ENCODE assay signal across 17 cellular contexts in genomic region chr15:56261854-56262509, GRCh38. TPM values are rescaled to one million over a fixed set of nuclear protein-coding genes. Genes with fewer than 3 reads are reported as not detected.
DNase-seq lines count a peak whose midpoint lies in the region; ATAC-seq and TF ChIP-seq lines count a peak whose summit lies in the region.
"Had no signal": no experiment of that assay in that cellular context is flagged by ENCODE, and none has a peak within 500 bp of the region (broad histone marks: within the 10 kb centered on the region; RNA-seq: fewer than 3 reads in every experiment).

No MANE protein-coding gene starts in this region.

- H3K36me3 ChIP-seq in mammary epithelial cell (ENCODE audit: insufficient read depth, low read length) = no peaks in the 10 kb centered on the region
- no peaks in the 10 kb centered on the region for H3K36me3 ChIP-seq in neuronal stem cell (replicated peaks in 1 of 2; ENCODE audit: control insufficient read depth in 2 of 2, insufficient read depth in 2 of 2, low read length in 2 of 2)
- H3K36me3 ChIP-seq: BE2C, gastroesophageal sphincter, thoracic aorta had no signal

- no peak overlapping the region for H3K4ac ChIP-seq in neuronal stem cell (ENCODE audit: low read length)

- TF ChIP-seq CTCF in mammary epithelial cell (conservative IDR thresholded peaks at IDR 0.05 in 1 of 2, IDR thresholded peaks at IDR 0.05 in 1 of 2; ENCODE audit: extremely low read depth in 1 of 2, insufficient read depth in 1 of 2, low read depth in 1 of 2, low read length in 2 of 2) = no peak

- dilution Hi-C loops in mammary epithelial cell (cut with HindIII; ENCODE audit: low sequenced_read_pairs) = no loop called here

- H3K27me3 ChIP-seq in mammary epithelial cell (ENCODE audit: insufficient read depth, low read length) (no peaks in the 10 kb centered on the region), neuronal stem cell (ENCODE audit: control insufficient read depth in 3 of 3, insufficient read depth in 3 of 3, low read depth in 1 of 3, low read length in 3 of 3) (no peaks in the 10 kb centered on the region)
- H3K27me3 ChIP-seq: BE2C, gastroesophageal sphincter had no signal

- H3K23ac ChIP-seq in neuronal stem cell (ENCODE audit: low read depth, low read length, poor library complexity) = no peak overlapping the region

- H3K79me1 ChIP-seq in neuronal stem cell (ENCODE audit: low read depth, low read length) = no peaks in the 10 kb centered on the region

- H3K4me2 ChIP-seq in mammary epithelial cell (ENCODE audit: insufficient read depth, low read depth, low read length) = peak overlapping the region; percentile 43
- no peak overlapping the region for H3K4me2 ChIP-seq in neuronal stem cell (ENCODE audit: insufficient read depth, low read length, poor library complexity, severe bottlenecking)
- H3K4me2 ChIP-seq: GM23338 had no signal

- no peak overlapping the region for H2BK120ac ChIP-seq in neuronal stem cell (ENCODE audit: low read depth, low read length)

- DNase-seq in DMS53 (lab: John Stamatoyannopoulos, UW) (peak; percentile 33), M059J (ENCODE audit: low read depth) (peak; percentile 50), mammary epithelial cell (peak; percentile 74), neuronal stem cell (ENCODE audit: low spot score) (no peak), posterior cingulate gyrus (no peak), NCI-H1105 treated with DMSO at 0.1 percent for 48 hours (lab: John Stamatoyannopoulos, UW) (no peak), dedifferentiated amniotic fluid mesenchymal stem cell (ENCODE audit: extremely low spot score) (no peak)
- DNase-seq: activated gamma-delta T cell, BE2C, GDM1, midbrain, NCI-H2171 had no signal

- H3K18ac ChIP-seq in neuronal stem cell (ENCODE audit: low read length) = no peak overlapping the region

- H3K79me2 ChIP-seq in mammary epithelial cell (ENCODE audit: insufficient read depth, low read length) = no peaks in the 10 kb centered on the region

- H3K9ac ChIP-seq in mammary epithelial cell (ENCODE audit: insufficient read depth, low read length) (no peak overlapping the region), neuronal stem cell (ENCODE audit: low read depth, low read length, poor library complexity) (no peak overlapping the region)

- intact Hi-C loops in mammary epithelial cell (cut with micrococcal nuclease) = no loop called here
- intact Hi-C loops in posterior cingulate gyrus (cut with DNase I) = no loop called here

- H3K27ac ChIP-seq in mammary epithelial cell (ENCODE audit: insufficient read depth, low read depth, low read length) (peak overlapping the region; percentile 12), neuronal stem cell (replicated peaks; ENCODE audit: low read length) (no peak overlapping the region)
- H3K27ac ChIP-seq: gastroesophageal sphincter, thoracic aorta, VCaP had no signal

- H4K20me1 ChIP-seq in mammary epithelial cell (ENCODE audit: insufficient read depth, low read length) = no peaks in the 10 kb centered on the region

- no peak overlapping the region for H2BK12ac ChIP-seq in neuronal stem cell (ENCODE audit: low read length)

- H4K91ac ChIP-seq in neuronal stem cell (ENCODE audit: low read depth, low read length, poor library complexity) = no peak overlapping the region

- no peak overlapping the region for H3K4me3 ChIP-seq in mammary epithelial cell (replicated peaks in 1 of 3; ENCODE audit: insufficient read depth in 1 of 3, low read depth in 2 of 3, low read length in 3 of 3)
- no peak overlapping the region for H3K4me3 ChIP-seq in neuronal stem cell (ENCODE audit: low read length in 2 of 2)
- H3K4me3 ChIP-seq: gastroesophageal sphincter, GM23338, thoracic aorta had no signal

- no peak overlapping the region for H2BK5ac ChIP-seq in neuronal stem cell (ENCODE audit: low read length)

- CTCF ChIA-PET in mammary epithelial cell (lab: Charles Lee; ENCODE audit: low non-redundant PET) = no interaction called here

- ATAC-seq in HG03571 (IDR thresholded peaks at IDR 0.05; ENCODE audit: unreplicated experiment) = no peak
- ATAC-seq: gastroesophageal sphincter, GM23338 had no signal

- no peak overlapping the region for H2BK15ac ChIP-seq in neuronal stem cell (ENCODE audit: low read length)

- no peaks in the 10 kb centered on the region for H3K4me1 ChIP-seq in mammary epithelial cell (ENCODE audit: insufficient read depth, low read length)
- peaks cover 0 to 7% of the 10 kb centered on the region in 2 donors for H3K4me1 ChIP-seq in neuronal stem cell (ENCODE audit: control insufficient read depth in 2 of 2, insufficient read depth in 1 of 2, low read depth in 1 of 2, low read length in 2 of 2)
- H3K4me1 ChIP-seq: BE2C, gastroesophageal sphincter had no signal

- in situ Hi-C loops in mammary epithelial cell (cut with MboI; ENCODE audit: low sequenced_read_pairs in 2 of 2) = no loop called here

- BruUV-seq in mammary epithelial cell (replicated peaks; lab: Mats Ljungman, UMichigan) = no TSS peak

- H3K9me3 ChIP-seq in mammary epithelial cell (replicated peaks; ENCODE audit: insufficient read depth, low read length) (no peaks in the 10 kb centered on the region), neuronal stem cell (replicated peaks in 1 of 2; ENCODE audit: control insufficient read depth in 2 of 2, insufficient read depth in 1 of 2, low read depth in 1 of 2, low read length in 2 of 2) (peaks cover 0 to 2% of the 10 kb centered on the region in 2 donors)
- H3K9me3 ChIP-seq: BE2C, thoracic aorta had no signal

- H3K14ac ChIP-seq in neuronal stem cell (ENCODE audit: low read length) = no peak overlapping the region

- 56% methylated on average over 4 of the region's 4 CpGs for WGBS in mammary epithelial cell (ENCODE audit: low coverage, missing lambda C conversion rate)
- whole genome bisulfite sequencing in neuronal stem cell (ENCODE audit: extremely low coverage in 2 of 2, insufficient read length in 2 of 2, insufficient replicate concordance in 1 of 2), 2 donors = no CpG with 5 or more reads among the region's 4 CpGs

- H4K8ac ChIP-seq in neuronal stem cell (ENCODE audit: low read depth, low read length) = no peak overlapping the region

- H2AK5ac ChIP-seq in neuronal stem cell (ENCODE audit: low read depth, low read length) = no peak overlapping the region

- H2AFZ ChIP-seq in mammary epithelial cell (ENCODE audit: low read depth, low read length) (peak overlapping the region; percentile 63), neuronal stem cell (ENCODE audit: low read length) (peak overlapping the region; percentile 27)
- H2AFZ ChIP-seq: GM23338 had no signal

RNA-seq across cellular contexts. Expression of gene RFX7, which starts 18.3 kb away (rescaled TPM):
- total RNA-seq in M059J (2014; rRNA removed; shearing (Covaris generic)) = 5.0 and 8.3 TPM in 2 replicates
- total RNA-seq in mammary epithelial cell = 10 to 100 TPM; 14.7 to 32.4 TPM
- polyA plus RNA-seq in mammary epithelial cell = 8.3 TPM
- polyA minus RNA-seq in mammary epithelial cell = 34.0 TPM
- polyA plus RNA-seq in neuronal stem cell (2013, experiment 1 of 2) = 23.4 TPM
- 23.0 TPM for polyA plus RNA-seq in neuronal stem cell (2013, experiment 2 of 2)

Comparison
In these comparisons a context has a peak if more than half of its experiments do, and no peak if none do; other contexts are left out.
1. DNase-seq: peak in DMS53 (single experiment), M059J (single experiment) and mammary epithelial cell (single experiment); none in neuronal stem cell (single experiment), posterior cingulate gyrus (0 of 10), NCI-H1105 treated with DMSO at 0.1 percent for 48 hours (single experiment) and dedifferentiated amniotic fluid mesenchymal stem cell (single experiment).